8 cellular contexts compared by ENCODE assay signal in the genomic region with DNA sequence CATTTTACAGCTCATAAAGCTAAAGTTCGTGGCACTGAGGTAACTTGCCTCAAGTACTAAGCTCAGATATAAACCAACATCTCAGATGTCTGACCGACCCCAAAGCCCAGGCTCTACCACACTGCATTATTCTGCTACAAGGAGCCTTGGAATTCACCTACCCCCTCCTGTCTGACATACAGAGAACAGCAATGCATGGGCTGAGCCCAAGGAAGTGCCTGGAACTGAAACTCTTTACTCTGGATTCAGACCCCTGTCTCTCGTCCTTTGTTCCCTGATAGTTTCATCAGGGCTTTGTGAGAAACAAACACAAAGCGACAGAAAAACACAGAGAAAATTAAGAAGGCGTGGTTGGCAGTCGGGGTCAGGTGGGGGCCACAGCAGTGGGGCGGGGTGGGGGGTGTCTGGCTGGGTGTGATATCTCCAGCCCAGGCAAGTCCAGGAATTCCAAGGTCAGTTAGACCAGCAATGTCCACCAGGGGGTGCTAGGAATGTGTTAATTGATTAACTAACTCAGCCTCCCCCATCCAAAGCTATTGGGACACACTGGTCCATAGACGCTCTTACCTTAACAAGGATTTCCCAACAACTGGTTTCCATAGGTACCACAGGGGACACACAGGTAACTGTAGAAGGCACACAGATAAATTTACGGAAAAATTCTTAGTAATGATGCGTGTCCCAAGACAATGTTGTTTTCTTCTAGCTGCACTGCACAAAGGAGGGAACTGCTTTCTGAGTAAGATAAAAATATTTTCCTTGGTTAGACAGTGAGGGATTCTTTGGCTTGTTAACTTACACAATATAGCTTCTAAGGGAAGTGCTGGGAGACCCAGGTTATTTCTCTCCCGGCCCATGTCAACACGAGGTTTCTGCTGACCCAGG. TPM values are rescaled to one million over a fixed set of nuclear protein-coding genes. Genes with fewer than 3 reads are reported as not detected.
DNase-seq lines count a peak whose midpoint lies in the region; ATAC-seq, FAIRE-seq and TF ChIP-seq lines count a peak whose summit lies in the region.

No MANE protein-coding gene starts in this region.

- H3K4me3 ChIP-seq in KMS-11 (IDR thresholded peaks at IDR 0.05; ENCODE audit: insufficient read depth, low read depth, low read length) (no peak overlapping the region), SK-N-SH (ENCODE audit: low read depth in 2 of 2, low read length in 1 of 2) (no peak overlapping the region; a peak in 1 of 4 replicates), H1 (ENCODE audit: extremely low read depth in 1 of 4, insufficient read depth in 2 of 4, low read depth in 3 of 4, low read length in 4 of 4) (no peak overlapping the region), mesenchymal stem cell (ENCODE audit: insufficient read depth in 1 of 2, low read depth in 1 of 2, low read length in 2 of 2) (no peak overlapping the region)

- H3K79me1 ChIP-seq in H1 (ENCODE audit: low read depth, low read length) (no peaks in the 10 kb centered on the region), mesenchymal stem cell (replicated peaks; ENCODE audit: low read length, poor library complexity, severe bottlenecking) (no peaks in the 10 kb centered on the region)

- H3K9me3 ChIP-seq in SK-N-SH: no peaks in the 10 kb centered on the region
- H3K9me3 ChIP-seq in H1 (ENCODE audit: insufficient read depth in 2 of 2, low read depth in 1 of 2, low read length in 1 of 2): no peaks in the 10 kb centered on the region
- H3K9me3 ChIP-seq in mesenchymal stem cell (ENCODE audit: control insufficient read depth, low read length): no peaks in the 10 kb centered on the region

- peak; percentile 40 for ATAC-seq in GM18909 (IDR thresholded peaks at IDR 0.05; ENCODE audit: poor library complexity, unreplicated experiment)
- ATAC-seq in GM19463 (IDR thresholded peaks at IDR 0.05; ENCODE audit: unreplicated experiment): no peak

- H3K36me3 ChIP-seq in KMS-11 (ENCODE audit: insufficient read depth) (no peaks in the 10 kb centered on the region), SK-N-SH (replicated peaks in 1 of 2; ENCODE audit: control insufficient read depth in 1 of 2, insufficient read depth in 2 of 2, low read length in 1 of 2) (no peaks in the 10 kb centered on the region), H1 (ENCODE audit: control insufficient read depth in 2 of 4, insufficient read depth in 4 of 4, low read length in 3 of 4) (no peaks in the 10 kb centered on the region), mesenchymal stem cell (ENCODE audit: control insufficient read depth in 1 of 2, insufficient read depth in 2 of 2, low read depth in 1 of 2, low read length in 2 of 2) (no peaks in the 10 kb centered on the region)

- peak; percentile 64 for DNase-seq in COR-L47 (lab: John Stamatoyannopoulos, UW)
- peak; percentile 65 for DNase-seq in SK-N-SH
- peak; percentile 74 to 94 for DNase-seq in H1 (ENCODE audit: low read depth in 1 of 2, low spot score in 2 of 2)
- DNase-seq in mesenchymal stem cell: peak; percentile 72
- DNase-seq in ureter (ENCODE audit: low spot score): peak; percentile 56

- no peak overlapping the region for H3K18ac ChIP-seq in H1 (ENCODE audit: extremely low read depth, low read length)
- no peak overlapping the region for H3K18ac ChIP-seq in mesenchymal stem cell (ENCODE audit: low read depth in 1 of 2, low read length in 2 of 2)

- H2AK5ac ChIP-seq in H1 (ENCODE audit: low read depth, low read length) (no peak overlapping the region), mesenchymal stem cell (ENCODE audit: low read length, severe bottlenecking) (no peak overlapping the region)

- H2AFZ ChIP-seq in KMS-11 (ENCODE audit: low read depth) (no peak overlapping the region), SK-N-SH (ENCODE audit: low read depth) (no peak overlapping the region), H1 (ENCODE audit: low read length) (no peak overlapping the region), mesenchymal stem cell (ENCODE audit: low read depth, low read length) (no peak overlapping the region)

- WGBS in SK-N-SH (ENCODE audit: low lambda C conversion rate): 61% methylated on average over 12 of the region's 12 CpGs
- WGBS in H1 (ENCODE audit: extremely low coverage in 1 of 2, insufficient coverage in 1 of 2, insufficient read length in 1 of 2, insufficient replicate concordance in 2 of 2, low coverage in 1 of 2, low lambda C conversion rate in 2 of 2, missing lambda C conversion rate in 1 of 2), 2 experiments: 53% methylated on average over 12 of the region's 12 CpGs; no CpG with 5 or more reads in 1 of the 2 experiments
- 49% methylated on average over 12 of the region's 12 CpGs for WGBS in mesenchymal stem cell

- H2BK12ac ChIP-seq in H1 (ENCODE audit: low read depth, low read length) (peak overlapping the region; percentile 43; the same call in 1 of the 2 replicates), mesenchymal stem cell (ENCODE audit: low read length in 2 of 2) (peak overlapping the region in 1 of 2 experiments; percentile 28)

- H2BK120ac ChIP-seq in H1 (replicated peaks; ENCODE audit: low read depth, low read length) (no peak overlapping the region), mesenchymal stem cell (ENCODE audit: low read depth, low read length) (no peak overlapping the region)

- H3K27ac ChIP-seq in KMS-11: no peak overlapping the region
- H3K27ac ChIP-seq in SK-N-SH (ENCODE audit: low read depth in 2 of 2, low read length in 1 of 2): peak overlapping the region in 1 of 2 experiments; percentile 91; a peak in 2 of 4 replicates
- H3K27ac ChIP-seq in H1 (ENCODE audit: low read depth, low read length): no peak overlapping the region
- no peak overlapping the region for H3K27ac ChIP-seq in mesenchymal stem cell (ENCODE audit: low read length, poor library complexity, severe bottlenecking)

- CTCF ChIA-PET in SK-N-SH (lab: Yijun Ruan, JAX): interaction anchor here (0.6 to 5.0 kb wide), 24 partner anchors 11 to 325 kb away, joined by 3 to 35 read pairs (median 4); a partner anchor contains a TSS
- CTCF ChIA-PET in H1 (lab: Charles Lee; ENCODE audit: partially characterized antibody): interaction anchor here (0.5 to 3.8 kb wide), 50 partner anchors 8 to 1681 kb away, joined by 3 to 30 read pairs (median 4); a partner anchor contains a TSS

- peak; percentile 64 for TF ChIP-seq CTCF in KMS-11 (conservative IDR thresholded peaks at IDR 0.05; ENCODE audit: low read depth, low read length)
- peak; percentile 69 for TF ChIP-seq CTCF in SK-N-SH (IDR thresholded peaks at IDR 0.05)
- peak; percentile 66 to 80 (median 76) for TF ChIP-seq CTCF in H1 (IDR thresholded peaks at IDR 0.05; ENCODE audit: control extremely low read depth in 1 of 3, insufficient read depth in 1 of 3, low read depth in 1 of 3, low read length in 3 of 3)

- no peaks in the 10 kb centered on the region for H3K23me2 ChIP-seq in H1 (ENCODE audit: low read depth, low read length)

- no peak overlapping the region for H4K5ac ChIP-seq in H1 (ENCODE audit: insufficient read length, low read depth, low read length)

- H3K4ac ChIP-seq in H1 (replicated peaks; ENCODE audit: insufficient read length, low read depth, low read length) (no peak overlapping the region), mesenchymal stem cell (ENCODE audit: low read depth in 1 of 2, low read length in 2 of 2) (no peak overlapping the region)

- H3K79me2 ChIP-seq in KMS-11 (ENCODE audit: insufficient read depth, low read depth) (no peaks in the 10 kb centered on the region), SK-N-SH (ENCODE audit: insufficient read depth) (no peaks in the 10 kb centered on the region), H1 (ENCODE audit: control insufficient read depth in 1 of 2, insufficient read depth in 2 of 2, low read length in 2 of 2) (no peaks in the 10 kb centered on the region)

- H2BK20ac ChIP-seq in H1 (ENCODE audit: low read length): no peak overlapping the region

- TF ChIP-seq EP300 in SK-N-SH (IDR thresholded peaks at IDR 0.05; ENCODE audit: borderline replicate concordance in 1 of 2, low read depth in 1 of 2, low read length in 1 of 2): no peak
- TF ChIP-seq EP300 in H1 (IDR thresholded peaks at IDR 0.05; ENCODE audit: borderline replicate concordance in 1 of 2, low read depth in 2 of 2, low read length in 2 of 2): no peak

- H2BK15ac ChIP-seq in H1 (ENCODE audit: low read length): no peak overlapping the region
- no peak overlapping the region for H2BK15ac ChIP-seq in mesenchymal stem cell (ENCODE audit: low read depth, poor library complexity, severe bottlenecking)

- H3K27me3 ChIP-seq in KMS-11 (ENCODE audit: insufficient read depth, low read depth): no peaks in the 10 kb centered on the region
- no peaks in the 10 kb centered on the region for H3K27me3 ChIP-seq in SK-N-SH (ENCODE audit: insufficient read depth)
- H3K27me3 ChIP-seq in H1 (replicated peaks in 1 of 4; ENCODE audit: control insufficient read depth in 3 of 4, extremely low read depth in 1 of 4, insufficient read depth in 3 of 4, low read length in 3 of 4): peaks cover 0 to 3% (median 0%) of the 10 kb centered on the region in 4 experiments; a peak in 2 of 7 replicates
- H3K27me3 ChIP-seq in mesenchymal stem cell (ENCODE audit: control insufficient read depth in 1 of 2, insufficient read depth in 1 of 2, low read length in 2 of 2): peaks cover 5 to 54% of the 10 kb centered on the region in 2 experiments

- H4K91ac ChIP-seq in H1 (replicated peaks; ENCODE audit: insufficient read length, low read length) (no peak overlapping the region), mesenchymal stem cell (ENCODE audit: low read length) (no peak overlapping the region)

- no peak overlapping the region for H3K56ac ChIP-seq in H1 (replicated peaks; ENCODE audit: insufficient read length, low read depth, low read length)

- H3K9ac ChIP-seq in KMS-11 (no peak overlapping the region), SK-N-SH (no peak overlapping the region), H1 (replicated peaks in 1 of 4; ENCODE audit: extremely low read depth in 1 of 4, low read depth in 3 of 4, low read length in 3 of 4) (no peak overlapping the region), mesenchymal stem cell (ENCODE audit: low read length) (no peak overlapping the region)

- H3K14ac ChIP-seq in H1 (ENCODE audit: insufficient read length) (no peak overlapping the region), mesenchymal stem cell (ENCODE audit: low read length in 2 of 2) (no peak overlapping the region)

- peaks cover 37% of the 10 kb centered on the region for H3K4me1 ChIP-seq in KMS-11 (ENCODE audit: low read depth, poor library complexity, severe bottlenecking)
- H3K4me1 ChIP-seq in SK-N-SH (ENCODE audit: control insufficient read depth in 1 of 2, insufficient read depth in 2 of 2, low read depth in 1 of 2, low read length in 1 of 2): peaks cover 12 to 48% of the 10 kb centered on the region in 2 experiments
- H3K4me1 ChIP-seq in H1 (replicated peaks in 1 of 4; ENCODE audit: control insufficient read depth in 3 of 4, insufficient read depth in 4 of 4, low read length in 3 of 4): peaks cover 0 to 6% (median 1%) of the 10 kb centered on the region in 4 experiments; a peak in 2 of 7 replicates
- peaks cover 6% of the 10 kb centered on the region for H3K4me1 ChIP-seq in mesenchymal stem cell (ENCODE audit: control insufficient read depth, insufficient read depth, low read depth, low read length)

- H4K8ac ChIP-seq in H1 (ENCODE audit: extremely low read depth, insufficient read depth, low read length): no peak overlapping the region
- no peak overlapping the region for H4K8ac ChIP-seq in mesenchymal stem cell (ENCODE audit: low read length)

- peaks cover 21% of the 10 kb centered on the region for H3F3A ChIP-seq in SK-N-SH (replicated peaks; ENCODE audit: insufficient read depth)

- H3K23ac ChIP-seq in H1 (ENCODE audit: insufficient read length): no peak overlapping the region
- H3K23ac ChIP-seq in mesenchymal stem cell (ENCODE audit: low read length in 2 of 2): no peak overlapping the region

- POLR2A ChIA-PET in SK-N-SH (lab: Yijun Ruan, JAX): interaction anchor here (0.6 to 0.7 kb wide), 2 partner anchors 105 to 161 kb away, joined by 3 read pairs; a partner anchor contains a TSS
- POLR2A ChIA-PET in H1 (lab: Charles Lee; ENCODE audit: partially characterized antibody): interaction anchor here (1.3 kb wide), 1 partner anchor 10 kb away, joined by 3 read pairs; no protein-coding TSS in a partner anchor

- H2BK5ac ChIP-seq in H1 (ENCODE audit: low read depth, low read length): no peak overlapping the region
- H2BK5ac ChIP-seq in mesenchymal stem cell (ENCODE audit: low read depth, low read length, poor library complexity, severe bottlenecking): no peak overlapping the region

- no peaks in the 10 kb centered on the region for H3K9me2 ChIP-seq in SK-N-SH

- FAIRE-seq in H1 (lab: Jason Lieb, UNC): no peak

- TF ChIP-seq POLR2A in H1 (IDR thresholded peaks at IDR 0.05; ENCODE audit: control extremely low read depth in 1 of 2, low read depth in 2 of 2, low read length in 2 of 2): no peak

- no peaks in the 10 kb centered on the region for H4K20me1 ChIP-seq in KMS-11 (ENCODE audit: insufficient read depth)
- no peaks in the 10 kb centered on the region for H4K20me1 ChIP-seq in SK-N-SH (ENCODE audit: insufficient read depth)
- H4K20me1 ChIP-seq in H1 (replicated peaks in 1 of 2; ENCODE audit: control insufficient read depth in 1 of 2, insufficient read depth in 2 of 2, low read length in 2 of 2): no peaks in the 10 kb centered on the region

- H3K4me2 ChIP-seq in KMS-11: no peak overlapping the region
- H3K4me2 ChIP-seq in SK-N-SH: no peak overlapping the region
- H3K4me2 ChIP-seq in H1 (ENCODE audit: insufficient read depth in 1 of 2, low read depth in 2 of 2, low read length in 2 of 2): no peak overlapping the region
- no peak overlapping the region for H3K4me2 ChIP-seq in mesenchymal stem cell (ENCODE audit: low read length, poor library complexity, severe bottlenecking)

- TF ChIP-seq RAD21 in SK-N-SH (IDR thresholded peaks at IDR 0.05; ENCODE audit: low read length) (peak; percentile 61), H1 (IDR thresholded peaks at IDR 0.05 in 1 of 2, conservative IDR thresholded peaks at IDR 0.05 in 1 of 2; ENCODE audit: low read depth in 2 of 2, low read length in 2 of 2) (peak; percentile 67 to 76)

RNA-seq across cellular contexts. Expression of a gene that starts 18.8 kb away (rescaled TPM):
- polyA plus RNA-seq in SK-N-SH (2012; rRNA removed): 0.18 and 0.26 TPM in 2 replicates
- polyA plus RNA-seq in SK-N-SH (2012; cell fraction: cytosol; rRNA removed): 0.10 and 0.30 TPM in 2 replicates
- polyA plus RNA-seq in SK-N-SH (2012; cell fraction: nucleus; rRNA removed): 0.75 and 1.1 TPM in 2 replicates
- 0.69 and 0.73 TPM in 2 replicates for total RNA-seq in H1 (2021; fragmentation: NEBNext Ultra II Directional; extraction: Animal tissue kit (Norgen Biotek cat#: 25700))
- polyA plus RNA-seq in H1 (2011; rRNA removed): 0.41 and 0.62 TPM in 2 replicates
- polyA plus RNA-seq in H1 (2011; cell fraction: cytosol; rRNA removed): 0.50 TPM
- 2.0 TPM for polyA plus RNA-seq in H1 (2011; cell fraction: nucleus; rRNA removed)
- 0.31 to 0.63 TPM (median 0.44 TPM) in 4 replicates for polyA plus RNA-seq in H1 (2012, experiment 1 of 2)
- 0.07 TPM for polyA plus RNA-seq in H1 (2012, experiment 2 of 2)
- 0.34 TPM for polyA plus RNA-seq in H1 (2013, experiment 1 of 2)
- polyA plus RNA-seq in H1 (2013, experiment 2 of 2): 0.26 TPM
- 0.82 and 0.93 TPM in 2 replicates for polyA minus RNA-seq in H1 (2011; rRNA and poly(A)+ RNA removed)
- polyA minus RNA-seq in H1 (2011; cell fraction: cytosol; rRNA and poly(A)+ RNA removed): not detected
- 1.4 TPM for polyA minus RNA-seq in H1 (2011; cell fraction: nucleus; rRNA and poly(A)+ RNA removed)
- 0.03 TPM for polyA plus RNA-seq in mesenchymal stem cell (2013, experiment 1 of 2)
- polyA plus RNA-seq in mesenchymal stem cell (2013, experiment 2 of 2): not detected
- 0.55 TPM for total RNA-seq in ureter
